Comparison of ENCODE assay signal across 8 cellular contexts in the genomic region with DNA sequence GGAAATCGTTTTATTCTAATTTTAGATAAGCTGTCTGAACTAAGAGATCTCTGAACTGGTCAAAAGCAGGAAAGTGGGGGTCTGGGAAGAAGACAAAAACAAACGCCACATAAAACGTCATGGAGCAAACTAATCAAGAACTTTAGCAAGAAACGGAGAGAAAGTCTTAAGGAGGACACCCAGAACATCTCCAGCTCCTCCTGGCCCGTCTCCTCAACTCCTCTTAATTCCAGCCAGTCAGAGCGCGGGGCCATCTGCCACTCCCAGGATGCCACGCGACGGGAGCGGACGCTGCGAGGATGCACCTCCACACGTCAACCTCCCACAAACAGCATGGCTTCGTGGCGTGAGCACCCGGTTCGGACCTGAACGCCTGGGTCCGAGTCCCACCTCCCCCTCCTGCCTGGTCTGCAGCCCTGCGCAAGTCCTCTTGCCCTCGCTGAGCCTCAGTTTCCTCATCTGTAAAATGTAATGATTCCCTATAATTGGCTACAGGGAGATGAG. TPM values are rescaled to one million over a fixed set of nuclear protein-coding genes. Genes with fewer than 3 reads are reported as not detected.
DNase-seq lines count a peak whose midpoint lies in the region; TF ChIP-seq lines count a peak whose summit lies in the region.

No MANE protein-coding gene starts in this region.

- H3K27me3 Mint-ChIP-seq in nephron (ENCODE audit: low read depth) = peaks cover 28% of the 10 kb centered on the region

- H3K27ac Mint-ChIP-seq in nephron = peak overlapping the region; percentile 24 to 96 (median 88)

- TF ChIP-seq CTCF in GM20000 (IDR thresholded peaks at IDR 0.05; ENCODE audit: extremely low read depth, missing control alignments) (no peak), LNCaP clone FGC (IDR thresholded peaks at IDR 0.05; ENCODE audit: control insufficient read depth, extremely low read depth, insufficient read depth) (no peak), nephron (IDR thresholded peaks at IDR 0.05; ENCODE audit: unreplicated experiment in 3 of 3) (no peak), stomach (IDR thresholded peaks at IDR 0.05) (no peak)

- peaks cover 50 to 71% (median 55%) of the 10 kb centered on the region in 10 experiments for H3K4me1 ChIP-seq in BLaER1 treated with 17β-estradiol and CSF1 and Interleukin-3, amounts not matched to agents 10 nM and 100 nM
- H3K4me1 ChIP-seq in stomach = peaks cover 19 to 62% (median 40%) of the 10 kb centered on the region in 4 donors

- peak overlapping the region; percentile 75 to 93 (median 89) for H3K4me2 ChIP-seq in BLaER1 treated with 17β-estradiol and CSF1 and Interleukin-3, amounts not matched to agents 10 nM and 100 nM

- peaks cover 40% of the 10 kb centered on the region for H3K4me1 Mint-ChIP-seq in nephron

- intact Hi-C loops in stomach (cut with DNase I; ENCODE audit: low total_unique reads) = no loop called here

- H3K9me3 Mint-ChIP-seq in nephron = no peaks in the 10 kb centered on the region

- no peak for TF ChIP-seq POLR2A in stomach (IDR thresholded peaks at IDR 0.05)

- H3K36me3 Mint-ChIP-seq in nephron (ENCODE audit: low read depth) = peaks cover 3% of the 10 kb centered on the region

- DNase-seq in GM20000 (ENCODE audit: low spot score) = peak; percentile 86
- peak; percentile 56 for DNase-seq in LNCaP clone FGC (ENCODE audit: low read depth)
- DNase-seq in SHP77 treated with DMSO at 0.1 percent for 48 hours (lab: John Stamatoyannopoulos, UW) = peak; percentile 33
- peak; percentile 90 for DNase-seq in activated effector memory CD4-positive, alpha-beta T cell treated with anti-CD3 and anti-CD28 coated beads, Interleukin-2, amount 50 U/mL, for 16 hours
- DNase-seq in fibroblast of the conjunctiva (ENCODE audit: low read depth) = peak; percentile 63
- DNase-seq in stomach = peak; percentile 74

- H4K20me1 ChIP-seq in BLaER1 treated with 17β-estradiol and CSF1 and Interleukin-3, amounts not matched to agents 10 nM and 100 nM = peaks cover 37 to 77% (median 71%) of the 10 kb centered on the region in 11 experiments; a peak in 20 of 22 replicates

- H3K4me3 ChIP-seq in BLaER1 treated with 17β-estradiol and CSF1 and Interleukin-3, amounts not matched to agents 10 nM and 100 nM = peak overlapping the region; percentile 84 to 98 (median 92)
- peak overlapping the region; percentile 100 for H3K4me3 ChIP-seq in LNCaP clone FGC (ENCODE audit: low read depth, low read length)
- H3K4me3 ChIP-seq in stomach = peak overlapping the region; percentile 76 to 97 (median 94)

- H3K36me3 ChIP-seq in BLaER1 treated with 17β-estradiol and CSF1 and Interleukin-3, amounts not matched to agents 10 nM and 100 nM = peaks cover 4 to 25% (median 17%) of the 10 kb centered on the region in 11 experiments; a peak in 19 of 22 replicates
- H3K36me3 ChIP-seq in stomach = peaks cover 0 to 7% (median 6%) of the 10 kb centered on the region in 4 donors

- WGBS in stomach, 5 donors = 0 to 1% (median 0%) methylated on average over 19 to 22 of the region's 22 CpGs

- H3K9me3 ChIP-seq in BLaER1 treated with 17β-estradiol and CSF1 and Interleukin-3, amounts not matched to agents 10 nM and 100 nM (replicated peaks in 1 of 11) = no peaks in the 10 kb centered on the region
- H3K9me3 ChIP-seq in stomach = no peaks in the 10 kb centered on the region

- peak overlapping the region; percentile 72 to 93 (median 89) for H3K27ac ChIP-seq in BLaER1 treated with 17β-estradiol and CSF1 and Interleukin-3, amounts not matched to agents 10 nM and 100 nM
- peak overlapping the region; percentile 90 to 95 (median 95) for H3K27ac ChIP-seq in stomach

- peak overlapping the region; percentile 81 to 93 (median 91) for H3K9ac ChIP-seq in BLaER1 treated with 17β-estradiol and CSF1 and Interleukin-3, amounts not matched to agents 10 nM and 100 nM

- TF ChIP-seq EP300 in stomach (IDR thresholded peaks at IDR 0.05) = no peak

- H3K4me3 Mint-ChIP-seq in nephron = peak overlapping the region; percentile 90 to 99 (median 94)

- peaks cover 14 to 39% (median 37%) of the 10 kb centered on the region in 11 experiments for H3K27me3 ChIP-seq in BLaER1 treated with 17β-estradiol and CSF1 and Interleukin-3, amounts not matched to agents 10 nM and 100 nM
- H3K27me3 ChIP-seq in stomach = no peaks in the 10 kb centered on the region

RNA-seq across cellular contexts. Expression of gene MMS19, which starts 0.6 kb away (rescaled TPM):
- 100 to 1,000 TPM in 1 of 5 donors, 10 to 100 TPM in 4; 55.1 to 146 (median 59.7) TPM for total RNA-seq in stomach
- 10 to 100 TPM; 30.9 to 59.6 (median 30.9) TPM for polyA plus RNA-seq in stomach

RNA-seq across cellular contexts. Expression of gene UBTD1, which starts 1.1 kb away (rescaled TPM):
- total RNA-seq in stomach = 10 to 100 TPM in 1 of 5 donors, 1 to 10 TPM in 4; 1.3 to 22.9 (median 3.1) TPM
- 10 to 100 TPM in 2 of 3 donors, 1 to 10 TPM in 1; 9.3 to 14.8 (median 10.5) TPM for polyA plus RNA-seq in stomach

RNA-seq across cellular contexts. Expression of gene ZDHHC16, which starts 51.6 kb away (rescaled TPM):
- total RNA-seq in stomach = 10 to 100 TPM in 4 of 5 donors, 1 to 10 TPM in 1; 5.4 to 98.6 (median 35.9) TPM
- 10 to 100 TPM; 29.7 to 36.4 (median 30.7) TPM for polyA plus RNA-seq in stomach

RNA-seq across cellular contexts. Expression of gene EXOSC1, which starts 51.8 kb away (rescaled TPM):
- 10 to 100 TPM; 11.6 to 30.6 (median 14.5) TPM for total RNA-seq in stomach
- polyA plus RNA-seq in stomach = 10 to 100 TPM; 50.9 to 71.0 (median 52.7) TPM

Comparison
In these comparisons a context has a peak if more than half of its experiments do, and no peak if none do; other contexts are left out.
1. Peak in every context shown above with its lines: DNase-seq, H3K4me3 ChIP-seq and H3K27ac ChIP-seq.
2. DNase-seq: peak in every context shown above with its lines; median percentile 90 in activated effector memory CD4-positive, alpha-beta T cell treated with anti-CD3 and anti-CD28 coated beads, Interleukin-2, amount 50 U/mL, for 16 hours; 86 in GM20000; 74 in stomach; 63 in fibroblast of the conjunctiva; 56 in LNCaP clone FGC; 33 in SHP77 treated with DMSO at 0.1 percent for 48 hours.